8 cellular contexts compared by ENCODE assay signal in genomic region chr11:65506316-65506769, GRCh38. TPM values are rescaled to one million over a fixed set of nuclear protein-coding genes. Genes with fewer than 3 reads are reported as not detected.
DNase-seq lines count a peak whose midpoint lies in the region; ATAC-seq and TF ChIP-seq lines count a peak whose summit lies in the region.

No MANE protein-coding gene starts in this region.

- no peaks in the 10 kb centered on the region for H3K9me3 ChIP-seq in Panc1 (ENCODE audit: control insufficient read depth, insufficient read depth, low read depth, low read length)
- no peaks in the 10 kb centered on the region for H3K9me3 ChIP-seq in fibroblast of lung (ENCODE audit: control insufficient read depth, insufficient read depth, low read depth, low read length)
- H3K9me3 ChIP-seq in spleen: no peaks in the 10 kb centered on the region

- H3K27ac ChIP-seq in Panc1 (ENCODE audit: low read length) (peak overlapping the region; percentile 100), fibroblast of lung (ENCODE audit: insufficient read depth, low read length) (peak overlapping the region; percentile 100), spleen (peak overlapping the region; percentile 63 to 100 (median 98))

- CTCF ChIA-PET in Panc1 (lab: Charles Lee): interaction anchor here (1.1 to 1.3 kb wide), 2 partner anchors 27 to 35 kb away, joined by 3 read pairs; no protein-coding TSS in a partner anchor

- H3K4me3 ChIP-seq in Panc1 (ENCODE audit: low read depth in 2 of 2, low read length in 2 of 2): peak overlapping the region; percentile 78 to 99
- peak overlapping the region; percentile 72 to 98 (median 76) for H3K4me3 ChIP-seq in fibroblast of lung (replicated peaks in 1 of 4; ENCODE audit: control extremely low read depth in 1 of 4, insufficient read depth in 1 of 4, low read depth in 3 of 4, low read length in 4 of 4)
- peak overlapping the region in 6 of 8 donors; percentile 67 to 92 (median 81) for H3K4me3 ChIP-seq in spleen

- H3K4me2 ChIP-seq in fibroblast of lung (ENCODE audit: extremely low read depth, insufficient read depth, low read length): peak overlapping the region; percentile 79

- ATAC-seq in Panc1: no peak
- no peak for ATAC-seq in HG02763 (IDR thresholded peaks at IDR 0.05; ENCODE audit: unreplicated experiment)

- BruUV-seq in Panc1 (replicated peaks; lab: Mats Ljungman, UMichigan): no TSS peak

- POLR2A ChIA-PET in Panc1 (lab: Charles Lee): interaction anchor here (0.6 to 15.9 kb wide), 11 partner anchors 8 to 89 kb away, joined by 3 to 818 read pairs (median 19); partner anchors contain the start of genes MALAT1 and NEAT1

- no peak overlapping the region for H2AFZ ChIP-seq in fibroblast of lung (ENCODE audit: low read length)

- intact Hi-C loops in Panc1 (cut with micrococcal nuclease; ENCODE audit: unreplicated experiment): loop anchor here (5.0 kb wide), 2 partner anchors 34 to 49 kb away; no protein-coding TSS in a partner anchor
- intact Hi-C loops in spleen (cut with DNase I; ENCODE audit: low total_unique reads): loop anchor here (5.0 kb wide), 2 partner anchors 74 to 134 kb away; no protein-coding TSS in a partner anchor

- TF ChIP-seq CTCF in Panc1 (IDR thresholded peaks at IDR 0.05) (no peak), fibroblast of lung (conservative IDR thresholded peaks at IDR 0.05 in 1 of 2, IDR thresholded peaks at IDR 0.05 in 1 of 2; ENCODE audit: low read depth in 1 of 2, low read length in 2 of 2) (no peak), spleen (IDR thresholded peaks at IDR 0.05 in 8 of 11, conservative IDR thresholded peaks at IDR 0.05 in 3 of 11) (no peak)

- peak overlapping the region; percentile 62 for H3K9ac ChIP-seq in fibroblast of lung (ENCODE audit: insufficient read depth, low read length)

- H3K4me1 ChIP-seq in Panc1 (ENCODE audit: control insufficient read depth, insufficient read depth, low read length) (peaks cover 30% of the 10 kb centered on the region), fibroblast of lung (ENCODE audit: control insufficient read depth, extremely low read depth, insufficient read depth, low read length) (no peaks in the 10 kb centered on the region), spleen (peaks cover 40 to 92% (median 58%) of the 10 kb centered on the region in 6 donors)

- WGBS in spleen, 5 donors: 28 to 42% (median 36%) methylated on average over 4 of the region's 4 CpGs

- peak in 2 of 3 donors; percentile 15 to 47 for TF ChIP-seq POLR2A in spleen (IDR thresholded peaks at IDR 0.05)

- in situ Hi-C loops in Panc1 (cut with HindIII; ENCODE audit: low pct_unique_long_range_greater_than_20kb, low sequenced_read_pairs): no loop called here

- H3K27me3 ChIP-seq in Panc1 (ENCODE audit: control insufficient read depth, insufficient read depth, low read length): no peaks in the 10 kb centered on the region
- no peaks in the 10 kb centered on the region for H3K27me3 ChIP-seq in fibroblast of lung (ENCODE audit: control insufficient read depth, insufficient read depth, low read length)
- no peaks in the 10 kb centered on the region for H3K27me3 ChIP-seq in spleen (replicated peaks in 1 of 7)

- peaks cover 11% of the 10 kb centered on the region for H4K20me1 ChIP-seq in fibroblast of lung (ENCODE audit: control insufficient read depth, extremely low read depth, insufficient read depth, low read length)

- H3K36me3 ChIP-seq in Panc1 (ENCODE audit: control insufficient read depth, insufficient read depth, low read length) (peaks cover 51% of the 10 kb centered on the region), fibroblast of lung (ENCODE audit: control insufficient read depth, insufficient read depth, low read length) (peaks cover 5% of the 10 kb centered on the region), spleen (peaks cover 0 to 59% (median 50%) of the 10 kb centered on the region in 6 donors)

- peaks cover 58% of the 10 kb centered on the region for H3K79me2 ChIP-seq in fibroblast of lung (ENCODE audit: control insufficient read depth, insufficient read depth, low read length)

- peak; percentile 39 for DNase-seq in NCI-H1105 treated with DMSO at 0.1 percent for 48 hours (lab: John Stamatoyannopoulos, UW)
- no peak for DNase-seq in NCI-H1105 (lab: John Stamatoyannopoulos, UW)
- peak; percentile 46 for DNase-seq in Panc1 (ENCODE audit: low read depth, low spot score)
- no peak for DNase-seq in fibroblast of lung (ENCODE audit: low read depth in 2 of 2)
- DNase-seq in spleen: no peak
- DNase-seq in cerebellar nuclear complex (lab: John Stamatoyannopoulos, UW): no peak
- no peak for DNase-seq in NK-92 treated with Interleukin-12 subunit alpha and Interleukin-12 subunit beta, amount 100 ng/mL, for 24 hours (lab: John Stamatoyannopoulos, UW)

RNA-seq across cellular contexts. Expression of gene MALAT1, which starts 7.5 kb away (rescaled TPM):
- total RNA-seq in Panc1 (2021; ENCODE audit: unreplicated experiment) (13,645 TPM), fibroblast of lung (14,068 and 21,991 TPM in 2 replicates), spleen (over 10,000 TPM; 10,088 to 24,490 (median 13,598) TPM)
- 690 TPM for polyA plus RNA-seq in Panc1 (2012; ENCODE audit: insufficient read length)
- polyA plus RNA-seq in fibroblast of lung (482 and 583 TPM in 2 replicates), spleen (100 to 1,000 TPM; 111 to 793 (median 171) TPM)
- polyA plus RNA-seq in fibroblast of lung (2012): 274 and 335 TPM in 2 replicates
- polyA minus RNA-seq in fibroblast of lung (ENCODE audit: low replicate concordance): 1,820 and 2,014 TPM in 2 replicates

RNA-seq across cellular contexts. Expression of gene SCYL1, which starts 18.5 kb away (rescaled TPM):
- total RNA-seq in Panc1 (2021; ENCODE audit: unreplicated experiment) (117 TPM), fibroblast of lung (73.2 and 84.6 TPM in 2 replicates), spleen (100 to 1,000 TPM in 2 of 7 donors, 10 to 100 TPM in 5; 64.7 to 125 (median 77.4) TPM)
- polyA plus RNA-seq in Panc1 (2012; ENCODE audit: insufficient read length): 172 TPM
- polyA plus RNA-seq in fibroblast of lung (58.2 and 62.3 TPM in 2 replicates), spleen (10 to 100 TPM; 52.4 to 70.6 (median 60.7) TPM)
- 71.8 and 83.3 TPM in 2 replicates for polyA plus RNA-seq in fibroblast of lung (2012)
- 160 and 182 TPM in 2 replicates for polyA minus RNA-seq in fibroblast of lung (ENCODE audit: low replicate concordance)

RNA-seq across cellular contexts. Expression of gene LTBP3, which starts 51.8 kb away (rescaled TPM):
- total RNA-seq in Panc1 (2021; ENCODE audit: unreplicated experiment) (133 TPM), fibroblast of lung (37.3 and 39.0 TPM in 2 replicates), spleen (100 to 1,000 TPM in 2 of 7 donors, 10 to 100 TPM in 5; 81.6 to 137 (median 95.8) TPM)
- 275 TPM for polyA plus RNA-seq in Panc1 (2012; ENCODE audit: insufficient read length)
- polyA plus RNA-seq in fibroblast of lung (40.4 and 47.2 TPM in 2 replicates), spleen (10 to 100 TPM; 20.6 to 57.0 (median 27.6) TPM)
- 65.8 and 68.7 TPM in 2 replicates for polyA plus RNA-seq in fibroblast of lung (2012)
- 54.6 and 262 TPM in 2 replicates for polyA minus RNA-seq in fibroblast of lung (ENCODE audit: low replicate concordance)

Comparison
In these comparisons a context has a peak if more than half of its experiments do, and no peak if none do; other contexts are left out.
1. DNase-seq: peak in NCI-H1105 treated with DMSO at 0.1 percent for 48 hours (single experiment) and Panc1 (single experiment); none in NCI-H1105 (single experiment), fibroblast of lung (0 of 2), spleen (single experiment), cerebellar nuclear complex (0 of 2) and NK-92 treated with Interleukin-12 subunit alpha and Interleukin-12 subunit beta, amount 100 ng/mL, for 24 hours (single experiment).
2. Peak in every context shown above with its lines, with median percentiles within 50 percentile points of each other: H3K27ac ChIP-seq and H3K4me3 ChIP-seq.